In the genomic region with DNA sequence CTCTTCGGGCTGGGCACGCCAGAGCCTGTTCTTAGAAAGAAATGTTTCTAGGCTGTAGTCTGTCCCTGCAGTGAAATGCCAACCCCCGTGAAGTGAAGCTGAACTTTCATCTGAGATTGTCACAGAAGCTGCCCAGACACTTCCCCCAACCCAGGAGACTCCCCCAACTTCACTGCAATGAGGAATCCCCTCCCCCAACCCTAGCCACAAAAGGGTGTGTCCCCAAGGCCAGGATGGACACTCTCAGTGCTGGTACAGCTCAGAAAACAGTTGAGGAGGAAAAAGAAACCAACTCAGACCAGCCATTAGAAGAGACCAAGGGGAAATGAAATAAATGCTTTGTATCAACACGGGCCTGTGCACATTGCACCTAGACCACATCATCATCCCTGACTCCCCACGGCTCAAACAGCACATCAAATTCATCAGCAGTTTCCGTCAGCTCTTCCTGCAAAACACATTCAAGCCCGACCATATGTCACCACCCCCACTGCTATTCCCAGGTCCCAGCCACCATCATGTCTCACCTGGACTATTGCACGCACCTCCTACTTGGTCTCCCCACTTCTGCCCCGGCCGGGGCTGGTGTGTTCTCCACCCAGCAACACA, we compare ENCODE assay signal across 15 cellular contexts. TPM values are rescaled to one million over a fixed set of nuclear protein-coding genes. Genes with fewer than 3 reads are reported as not detected.
A peak's percentile ranks its signal among the peaks of the same experiment; 100 is the strongest.
DNase-seq lines count a peak whose midpoint lies in the region; ATAC-seq and TF ChIP-seq lines count a peak whose summit lies in the region.
"Had no signal": no experiment of that assay in that cellular context is flagged by ENCODE, and none has a peak within 500 bp of the region (broad histone marks: within the 10 kb centered on the region; RNA-seq: fewer than 3 reads in every experiment).

No MANE protein-coding gene starts in this region.

- H3K27ac Mint-ChIP-seq in endothelial cell (ENCODE audit: unreplicated experiment), result peak overlapping the region; percentile 57
- H3K27ac Mint-ChIP-seq in activated CD4-positive, alpha-beta T cell treated with anti-CD3 and anti-CD28 coated beads, Interleukin-2, amount 10 ng/mL, durations not matched to agents 7 days and 5 days, result no peak overlapping the region
- H3K27ac Mint-ChIP-seq: CD4-positive, alpha-beta T cell; HFFc6 had no signal

- intact Hi-C loops in Right ventricle myocardium inferior (cut with DNase I) (no loop called here), left cardiac atrium (cut with DNase I) (no loop called here)

- H3K9me3 Mint-ChIP-seq in endothelial cell (ENCODE audit: unreplicated experiment), result no peaks in the 10 kb centered on the region
- H3K9me3 Mint-ChIP-seq in activated CD4-positive, alpha-beta T cell treated with anti-CD3 and anti-CD28 coated beads, Interleukin-2, amount 10 ng/mL, durations not matched to agents 7 days and 5 days, result peaks cover 6% of the 10 kb centered on the region
- H3K9me3 Mint-ChIP-seq: CD4-positive, alpha-beta T cell had no signal

- no peak for TF ChIP-seq CTCF in RWPE1 (conservative IDR thresholded peaks at IDR 0.05; ENCODE audit: low read depth)
- no peak for TF ChIP-seq CTCF in endothelial cell (IDR thresholded peaks at IDR 0.05; ENCODE audit: unreplicated experiment)

- CTCF ChIA-PET in RWPE1 (lab: Yijun Ruan, JAX), result no interaction called here
- CTCF ChIA-PET in activated CD4-positive, alpha-beta T cell treated with anti-CD3 and anti-CD28 coated beads, Interleukin-2, amount 10 ng/mL, durations not matched to agents 7 days and 5 days (lab: Charles Lee), result no interaction called here

- peaks cover under 1% of the 10 kb centered on the region for H3K36me3 Mint-ChIP-seq in endothelial cell (ENCODE audit: low read depth, unreplicated experiment)
- no peaks in the 10 kb centered on the region for H3K36me3 Mint-ChIP-seq in activated CD4-positive, alpha-beta T cell treated with anti-CD3 and anti-CD28 coated beads, Interleukin-2, amount 10 ng/mL, durations not matched to agents 7 days and 5 days (ENCODE audit: low read depth)

- POLR2A ChIA-PET in RWPE1 (lab: Yijun Ruan, JAX; ENCODE audit: low non-redundant PET), result no interaction called here
- POLR2A ChIA-PET in activated CD4-positive, alpha-beta T cell treated with anti-CD3 and anti-CD28 coated beads, Interleukin-2, amount 10 ng/mL, durations not matched to agents 7 days and 5 days (lab: Charles Lee), result no interaction called here

- H3K27ac ChIP-seq in RWPE1, result peak overlapping the region; percentile 66
- H3K27ac ChIP-seq: HL-60 had no signal

- DNase-seq in Right ventricle myocardium inferior (ENCODE audit: missing footprints) (peak; percentile 11), left cardiac atrium (no peak), RWPE1 (ENCODE audit: low spot score) (no peak), endothelial cell (ENCODE audit: low spot score) (no peak), DMS153 (lab: John Stamatoyannopoulos, UW) (no peak)
- no peak for DNase-seq in activated CD4-positive, alpha-beta T cell treated with anti-CD3 and anti-CD28 coated beads, Interleukin-2, amount 10 ng/mL, durations not matched to agents 7 days and 5 days
- DNase-seq: 8988T; AML-193; C1 segment of cervical spinal cord; CD4-positive, alpha-beta T cell; DMS79 treated with DMSO at 0.1 percent for 48 hours; EL; HFFc6 had no signal

- H3K4me1 Mint-ChIP-seq in endothelial cell (ENCODE audit: unreplicated experiment), result no peaks in the 10 kb centered on the region
- H3K4me1 Mint-ChIP-seq in activated CD4-positive, alpha-beta T cell treated with anti-CD3 and anti-CD28 coated beads, Interleukin-2, amount 10 ng/mL, durations not matched to agents 7 days and 5 days, result peaks cover 6% of the 10 kb centered on the region

- ATAC-seq in Right ventricle myocardium inferior, result no peak
- no peak for ATAC-seq in left cardiac atrium
- no peak for ATAC-seq in HG03025 (IDR thresholded peaks at IDR 0.05; ENCODE audit: low FRiP score, unreplicated experiment)

- no peak overlapping the region for H3K4me3 Mint-ChIP-seq in endothelial cell (ENCODE audit: unreplicated experiment)
- H3K4me3 Mint-ChIP-seq in activated CD4-positive, alpha-beta T cell treated with anti-CD3 and anti-CD28 coated beads, Interleukin-2, amount 10 ng/mL, durations not matched to agents 7 days and 5 days, result no peak overlapping the region
- H3K4me3 Mint-ChIP-seq: CD4-positive, alpha-beta T cell; HFFc6 had no signal

- peaks cover 30% of the 10 kb centered on the region for H3K27me3 Mint-ChIP-seq in endothelial cell (ENCODE audit: unreplicated experiment)
- peaks cover 37% of the 10 kb centered on the region for H3K27me3 Mint-ChIP-seq in activated CD4-positive, alpha-beta T cell treated with anti-CD3 and anti-CD28 coated beads, Interleukin-2, amount 10 ng/mL, durations not matched to agents 7 days and 5 days

RNA-seq across cellular contexts. Expression of gene MAN2B2, which starts 8.3 kb away (rescaled TPM):
- 17.8 TPM for total RNA-seq in Right ventricle myocardium inferior
- 10 to 100 TPM; 20.5 to 25.6 TPM for total RNA-seq in left cardiac atrium
- total RNA-seq in endothelial cell (ENCODE audit: unreplicated experiment), result 12.5 TPM
- total RNA-seq in activated CD4-positive, alpha-beta T cell treated with anti-CD3 and anti-CD28 coated beads, Interleukin-2, amount 10 ng/mL, durations not matched to agents 7 days and 5 days, result 10 to 100 TPM; 36.1 to 36.7 TPM
